ENCODE assay signal across 2 cellular contexts in genomic region chr6:12185081-12185673, GRCh38.
TF ChIP-seq lines count a peak whose summit lies in the region.

No MANE protein-coding gene starts in this region.

TF ChIP-seq in GM23338, 12 proteins besides CTCF, POLR2A, EP300 and RAD21:
- TF ChIP-seq ETS1 (IDR thresholded peaks at IDR 0.05) = no peak
- no peak for TF ChIP-seq ZNF462 (CRISPR knock-in tag; IDR thresholded peaks at IDR 0.05)
- TF ChIP-seq STAT1 (IDR thresholded peaks at IDR 0.05; ENCODE audit: unreplicated experiment) = no peak
- TF ChIP-seq CREB1 (CRISPR knock-in tag; IDR thresholded peaks at IDR 0.05; ENCODE audit: low read depth) = no peak

TF ChIP-seq in IMR-90, 13 proteins besides CTCF, POLR2A, EP300 and RAD21 (continued from another document):
- TF ChIP-seq ELK1 (IDR thresholded peaks at IDR 0.05; ENCODE audit: borderline replicate concordance, low read depth, low read length) = no peak
- no peak for TF ChIP-seq USF2 (IDR thresholded peaks at IDR 0.05; ENCODE audit: low read depth, low read length)
